ENCODE assay signal across 40 cellular contexts in genomic region chr6:81328700-81329099, GRCh38.
"Had no signal": no experiment of that assay in that cellular context is flagged by ENCODE, and none has a peak within 500 bp of the region (broad histone marks: within the 10 kb centered on the region; RNA-seq: fewer than 3 reads in every experiment).

No MANE protein-coding gene starts in this region.

- H3K9me3 Mint-ChIP-seq: activated naive CD4-positive, alpha-beta T cell treated with anti-CD3 and anti-CD28 coated beads for 36 hours; activated naive CD4-positive, alpha-beta T cell treated with anti-CD3 and anti-CD28 coated beads, Interleukin-2, amount 10 ng/mL, durations not matched to agents 7 days and 5 days; activated naive CD4-positive, alpha-beta T cell treated with anti-CD3 and anti-CD28 coated beads, Interleukin-2, amount 50 U/mL, for 24 hours; activated naive CD8-positive, alpha-beta T cell treated with anti-CD3 and anti-CD28 coated beads for 36 hours; activated naive CD8-positive, alpha-beta T cell treated with anti-CD3 and anti-CD28 coated beads, Interleukin-2, amount 10 ng/mL, durations not matched to agents 7 days and 5 days; activated T-cell treated with anti-CD3 and anti-CD28 coated beads, Interleukin-2, amount 50 U/mL, for 24 hours; activated T-helper 1 cell treated with anti-CD3 and anti-CD28 coated beads, Interleukin-12 subunit alpha, Interleukin-12 subunit beta, Interleukin-2, Interleukin-4 antibody, amounts not matched to agents 30 ng/mL and 10 ng/mL and 1 ng/mL, durations not matched to agents 14 hours and 24 hours and 36 hours; activated T-helper 2 cell treated with anti-CD3 and anti-CD28 coated beads, Interferon-gamma antibody, Interleukin-2, Interleukin-4, amounts not matched to agents 10 μg/mL and 5 μg/mL and 100 μg/mL, durations not matched to agents 14 hours and 24 hours and 36 hours; brain had no signal

- H3K27me3 Mint-ChIP-seq: activated naive CD4-positive, alpha-beta T cell treated with anti-CD3 and anti-CD28 coated beads, Interleukin-2, amount 10 ng/mL, durations not matched to agents 7 days and 5 days; activated naive CD4-positive, alpha-beta T cell treated with anti-CD3 and anti-CD28 coated beads, Interleukin-2, amount 50 U/mL, for 24 hours; activated naive CD8-positive, alpha-beta T cell; activated naive CD8-positive, alpha-beta T cell treated with anti-CD3 and anti-CD28 coated beads for 36 hours; activated naive CD8-positive, alpha-beta T cell treated with anti-CD3 and anti-CD28 coated beads, Interleukin-2, amount 10 ng/mL, durations not matched to agents 7 days and 5 days; activated naive CD8-positive, alpha-beta T cell treated with anti-CD3 and anti-CD28 coated beads, Interleukin-2, amount 50 U/mL, for 24 hours; activated T-cell treated with anti-CD3 and anti-CD28 coated beads, Interleukin-2, amount 50 U/mL, for 24 hours; activated T-helper 17 cell treated with anti-CD3 and anti-CD28 coated beads, Interleukin-2, amount 50 U/mL, for 72 hours; central memory CD8-positive, alpha-beta T cell had no signal

- H3K36me3 ChIP-seq: adrenal gland, ascending aorta, brain microvascular endothelial cell, breast epithelium, cardiac muscle cell had no signal

- H3K27ac Mint-ChIP-seq: activated naive CD4-positive, alpha-beta T cell treated with anti-CD3 and anti-CD28 coated beads for 36 hours; activated naive CD4-positive, alpha-beta T cell treated with anti-CD3 and anti-CD28 coated beads, Interleukin-2, amount 10 ng/mL, durations not matched to agents 7 days and 5 days; activated naive CD4-positive, alpha-beta T cell treated with anti-CD3 and anti-CD28 coated beads, Interleukin-2, amount 50 U/mL, for 24 hours; activated naive CD4-positive, alpha-beta T cell treated with anti-CD3 and anti-CD28 coated beads, Interleukin-2, amount 50 U/mL, for 72 hours; activated naive CD8-positive, alpha-beta T cell; activated naive CD8-positive, alpha-beta T cell treated with anti-CD3 and anti-CD28 coated beads for 36 hours; activated naive CD8-positive, alpha-beta T cell treated with anti-CD3 and anti-CD28 coated beads, Interleukin-2, amount 10 ng/mL, durations not matched to agents 7 days and 5 days; activated naive CD8-positive, alpha-beta T cell treated with anti-CD3 and anti-CD28 coated beads, Interleukin-2, amount 50 U/mL, for 24 hours; activated T-cell treated with anti-CD3 and anti-CD28 coated beads, Interleukin-2, amount 50 U/mL, for 24 hours; activated T-cell treated with anti-CD3 and anti-CD28 coated beads, Interleukin-2, amount 50 U/mL, for 72 hours; activated T-helper 1 cell treated with anti-CD3 and anti-CD28 coated beads, Interleukin-12 subunit alpha, Interleukin-12 subunit beta, Interleukin-2, Interleukin-4 antibody, amounts not matched to agents 30 ng/mL and 10 ng/mL and 1 ng/mL, durations not matched to agents 14 hours and 24 hours and 36 hours; activated T-helper 17 cell treated with anti-CD3 and anti-CD28 coated beads, Interleukin-2, amount 50 U/mL, for 72 hours; activated T-helper 2 cell treated with anti-CD3 and anti-CD28 coated beads, Interferon-gamma antibody, Interleukin-2, Interleukin-4, amounts not matched to agents 10 μg/mL and 5 μg/mL and 100 μg/mL, durations not matched to agents 14 hours and 24 hours and 36 hours; brain had no signal

- H3K9me3 ChIP-seq: adrenal gland, ascending aorta, body of pancreas, breast epithelium had no signal

- H3K4me3 ChIP-seq: adrenal gland, ascending aorta, body of pancreas, breast epithelium, cardiac muscle cell had no signal

- H3K4me1 Mint-ChIP-seq: activated naive CD4-positive, alpha-beta T cell treated with anti-CD3 and anti-CD28 coated beads, Interleukin-2, amount 10 ng/mL, durations not matched to agents 7 days and 5 days; activated naive CD4-positive, alpha-beta T cell treated with anti-CD3 and anti-CD28 coated beads, Interleukin-2, amount 50 U/mL, for 24 hours; activated naive CD8-positive, alpha-beta T cell treated with anti-CD3 and anti-CD28 coated beads for 36 hours; activated naive CD8-positive, alpha-beta T cell treated with anti-CD3 and anti-CD28 coated beads, Interleukin-2, amount 10 ng/mL, durations not matched to agents 7 days and 5 days; activated naive CD8-positive, alpha-beta T cell treated with anti-CD3 and anti-CD28 coated beads, Interleukin-2, amount 50 U/mL, for 24 hours; activated T-helper 17 cell treated with anti-CD3 and anti-CD28 coated beads, Interleukin-2, amount 50 U/mL, for 72 hours; brain; central memory CD8-positive, alpha-beta T cell had no signal

- ATAC-seq: activated naive CD4-positive, alpha-beta T cell treated with anti-CD3 and anti-CD28 coated beads, Interleukin-2, amount 50 U/mL, for 72 hours; activated naive CD8-positive, alpha-beta T cell treated with anti-CD3 and anti-CD28 coated beads, Interleukin-2, amount 50 U/mL, for 24 hours; activated T-cell treated with anti-CD3 and anti-CD28 coated beads, Interleukin-2, amount 50 U/mL, for 4 hours; activated T-cell treated with anti-CD3 and anti-CD28 coated beads, Interleukin-2, amount 50 U/mL, for 72 hours; activated T-helper 17 cell treated with anti-CD3 and anti-CD28 coated beads, Interleukin-2, amount 50 U/mL, for 72 hours; body of pancreas had no signal

- FAIRE-seq: astrocyte, bronchial epithelial cell had no signal

- H3K4me1 ChIP-seq: adrenal gland, ascending aorta, body of pancreas, breast epithelium had no signal

- H3K4me3 Mint-ChIP-seq: activated naive CD4-positive, alpha-beta T cell treated with anti-CD3 and anti-CD28 coated beads for 36 hours; activated naive CD4-positive, alpha-beta T cell treated with anti-CD3 and anti-CD28 coated beads, Interleukin-2, amount 10 ng/mL, durations not matched to agents 7 days and 5 days; activated naive CD4-positive, alpha-beta T cell treated with anti-CD3 and anti-CD28 coated beads, Interleukin-2, amount 50 U/mL, for 24 hours; activated naive CD8-positive, alpha-beta T cell; activated naive CD8-positive, alpha-beta T cell treated with anti-CD3 and anti-CD28 coated beads for 36 hours; activated naive CD8-positive, alpha-beta T cell treated with anti-CD3 and anti-CD28 coated beads, Interleukin-2, amount 10 ng/mL, durations not matched to agents 7 days and 5 days; activated naive CD8-positive, alpha-beta T cell treated with anti-CD3 and anti-CD28 coated beads, Interleukin-2, amount 50 U/mL, for 24 hours; activated T-cell treated with anti-CD3 and anti-CD28 coated beads, Interleukin-2, amount 50 U/mL, for 24 hours; activated T-cell treated with anti-CD3 and anti-CD28 coated beads, Interleukin-2, amount 50 U/mL, for 4 hours; activated T-cell treated with anti-CD3 and anti-CD28 coated beads, Interleukin-2, amount 50 U/mL, for 72 hours; activated T-helper 1 cell treated with anti-CD3 and anti-CD28 coated beads, Interleukin-12 subunit alpha, Interleukin-12 subunit beta, Interleukin-2, Interleukin-4 antibody, amounts not matched to agents 30 ng/mL and 10 ng/mL and 1 ng/mL, durations not matched to agents 14 hours and 24 hours and 36 hours; activated T-helper 17 cell treated with anti-CD3 and anti-CD28 coated beads, Interleukin-2, amount 50 U/mL, for 72 hours; brain; central memory CD8-positive, alpha-beta T cell had no signal

- H3K36me3 Mint-ChIP-seq: activated naive CD4-positive, alpha-beta T cell treated with anti-CD3 and anti-CD28 coated beads, Interleukin-2, amount 10 ng/mL, durations not matched to agents 7 days and 5 days; activated naive CD4-positive, alpha-beta T cell treated with anti-CD3 and anti-CD28 coated beads, Interleukin-2, amount 50 U/mL, for 24 hours; activated naive CD4-positive, alpha-beta T cell treated with anti-CD3 and anti-CD28 coated beads, Interleukin-2, amount 50 U/mL, for 72 hours; activated naive CD8-positive, alpha-beta T cell; activated naive CD8-positive, alpha-beta T cell treated with anti-CD3 and anti-CD28 coated beads for 36 hours; activated naive CD8-positive, alpha-beta T cell treated with anti-CD3 and anti-CD28 coated beads, Interleukin-2, amount 10 ng/mL, durations not matched to agents 7 days and 5 days; brain had no signal

- H3K27ac ChIP-seq: adrenal gland, ascending aorta, body of pancreas, brain microvascular endothelial cell, breast epithelium, cardiac muscle cell had no signal

- H3K27me3 ChIP-seq: adrenal gland, ascending aorta, body of pancreas, brain microvascular endothelial cell, breast epithelium, cardiac muscle cell had no signal

- DNase-seq: activated effector memory CD4-positive, alpha-beta T cell treated with anti-CD3 and anti-CD28 coated beads, Interleukin-2, amount 50 U/mL, for 16 hours; activated effector memory CD4-positive, alpha-beta T cell treated with Interleukin-2 at 50 U/mL for 16 hours; activated gamma-delta T cell; activated gamma-delta T cell treated with Interleukin-2 at 50 U/mL for 16 hours; activated naive CD4-positive, alpha-beta T cell; activated naive CD4-positive, alpha-beta T cell treated with anti-CD3 and anti-CD28 coated beads for 36 hours; activated naive CD4-positive, alpha-beta T cell treated with anti-CD3 and anti-CD28 coated beads, Interleukin-2, amount 10 ng/mL, durations not matched to agents 7 days and 5 days; activated naive CD4-positive, alpha-beta T cell treated with anti-CD3 and anti-CD28 coated beads, Interleukin-2, amount 50 U/mL, for 16 hours; activated naive CD4-positive, alpha-beta T cell treated with Interleukin-2 at 50 U/mL for 16 hours; activated naive CD8-positive, alpha-beta T cell treated with anti-CD3 and anti-CD28 coated beads for 36 hours; activated naive CD8-positive, alpha-beta T cell treated with anti-CD3 and anti-CD28 coated beads, Interleukin-2, amount 10 ng/mL, durations not matched to agents 7 days and 5 days; activated naive CD8-positive, alpha-beta T cell treated with anti-CD3 and anti-CD28 coated beads, Interleukin-2, amount 50 U/mL, for 24 hours; activated T-cell treated with anti-CD3 and anti-CD28 coated beads, Interleukin-2, amount 50 U/mL, for 1 hour; activated T-cell treated with anti-CD3 and anti-CD28 coated beads, Interleukin-2, amount 50 U/mL, for 24 hours; activated T-cell treated with anti-CD3 and anti-CD28 coated beads, Interleukin-2, amount 50 U/mL, for 4 hours; activated T-cell treated with anti-CD3 and anti-CD28 coated beads, Interleukin-2, amount 50 U/mL, for 48 hours; activated T-cell treated with anti-CD3 and anti-CD28 coated beads, Interleukin-2, amount 50 U/mL, for 72 hours; adrenal gland; amniotic stem cell; amygdala; anterior cingulate cortex; aorta; body of pancreas; brain microvascular endothelial cell; caudate nucleus; central memory CD4-positive, alpha-beta T cell; cerebellar nuclear complex had no signal
